In genomic region chr17:34575182-34575581, GRCh38 we compare ENCODE assay signal across 38 cellular contexts. TPM values are rescaled to one million over a fixed set of nuclear protein-coding genes. Genes with fewer than 3 reads are reported as not detected.
"Had no signal": no experiment of that assay in that cellular context is flagged by ENCODE, and none has a peak within 500 bp of the region (broad histone marks: within the 10 kb centered on the region; RNA-seq: fewer than 3 reads in every experiment).

No MANE protein-coding gene starts in this region.

- H3K9me3 ChIP-seq: adrenal gland, ascending aorta, body of pancreas, breast epithelium had no signal

- H3K4me3 ChIP-seq: adrenal gland, ascending aorta, body of pancreas, breast epithelium, cardiac muscle cell had no signal

- H3K4me1 Mint-ChIP-seq: activated T-helper 17 cell treated with anti-CD3 and anti-CD28 coated beads, Interleukin-2, amount 50 U/mL, for 72 hours had no signal

- H3K36me3 ChIP-seq: adrenal gland, ascending aorta, brain microvascular endothelial cell, breast epithelium, cardiac muscle cell had no signal

- FAIRE-seq: astrocyte had no signal

- H3K9me3 Mint-ChIP-seq: activated naive CD4-positive, alpha-beta T cell treated with anti-CD3 and anti-CD28 coated beads for 36 hours; activated naive CD4-positive, alpha-beta T cell treated with anti-CD3 and anti-CD28 coated beads, Interleukin-2, amount 10 ng/mL, durations not matched to agents 7 days and 5 days; activated naive CD4-positive, alpha-beta T cell treated with anti-CD3 and anti-CD28 coated beads, Interleukin-2, amount 50 U/mL, for 24 hours; activated naive CD4-positive, alpha-beta T cell treated with anti-CD3 and anti-CD28 coated beads, Interleukin-2, amount 50 U/mL, for 72 hours; activated naive CD8-positive, alpha-beta T cell treated with anti-CD3 and anti-CD28 coated beads, Interleukin-2, amount 10 ng/mL, durations not matched to agents 7 days and 5 days; activated naive CD8-positive, alpha-beta T cell treated with anti-CD3 and anti-CD28 coated beads, Interleukin-2, amount 50 U/mL, for 24 hours; activated T-cell treated with anti-CD3 and anti-CD28 coated beads, Interleukin-2, amount 50 U/mL, for 24 hours; activated T-cell treated with anti-CD3 and anti-CD28 coated beads, Interleukin-2, amount 50 U/mL, for 4 hours; activated T-cell treated with anti-CD3 and anti-CD28 coated beads, Interleukin-2, amount 50 U/mL, for 72 hours; activated T-helper 1 cell treated with anti-CD3 and anti-CD28 coated beads, Interleukin-12 subunit alpha, Interleukin-12 subunit beta, Interleukin-2, Interleukin-4 antibody, amounts not matched to agents 30 ng/mL and 10 ng/mL and 1 ng/mL, durations not matched to agents 14 hours and 24 hours and 36 hours; activated T-helper 17 cell treated with anti-CD3 and anti-CD28 coated beads, Interleukin-2, amount 50 U/mL, for 72 hours; activated T-helper 2 cell treated with anti-CD3 and anti-CD28 coated beads, Interferon-gamma antibody, Interleukin-2, Interleukin-4, amounts not matched to agents 10 μg/mL and 5 μg/mL and 100 μg/mL, durations not matched to agents 14 hours and 24 hours and 36 hours; central memory CD8-positive, alpha-beta T cell had no signal

- DNase-seq: activated effector memory CD4-positive, alpha-beta T cell treated with anti-CD3 and anti-CD28 coated beads, Interleukin-2, amount 50 U/mL, for 16 hours; activated effector memory CD4-positive, alpha-beta T cell treated with Interleukin-2 at 50 U/mL for 16 hours; activated gamma-delta T cell; activated gamma-delta T cell treated with Interleukin-2 at 50 U/mL for 16 hours; activated naive CD4-positive, alpha-beta T cell; activated naive CD4-positive, alpha-beta T cell treated with anti-CD3 and anti-CD28 coated beads for 36 hours; activated naive CD4-positive, alpha-beta T cell treated with anti-CD3 and anti-CD28 coated beads, Interleukin-2, amount 10 ng/mL, durations not matched to agents 7 days and 5 days; activated naive CD4-positive, alpha-beta T cell treated with anti-CD3 and anti-CD28 coated beads, Interleukin-2, amount 50 U/mL, for 16 hours; activated naive CD4-positive, alpha-beta T cell treated with Interleukin-2 at 50 U/mL for 16 hours; activated naive CD8-positive, alpha-beta T cell treated with anti-CD3 and anti-CD28 coated beads, Interleukin-2, amount 10 ng/mL, durations not matched to agents 7 days and 5 days; activated naive CD8-positive, alpha-beta T cell treated with anti-CD3 and anti-CD28 coated beads, Interleukin-2, amount 50 U/mL, for 24 hours; activated T-cell treated with anti-CD3 and anti-CD28 coated beads, Interleukin-2, amount 50 U/mL, for 1 hour; activated T-cell treated with anti-CD3 and anti-CD28 coated beads, Interleukin-2, amount 50 U/mL, for 24 hours; activated T-cell treated with anti-CD3 and anti-CD28 coated beads, Interleukin-2, amount 50 U/mL, for 4 hours; activated T-cell treated with anti-CD3 and anti-CD28 coated beads, Interleukin-2, amount 50 U/mL, for 48 hours; activated T-cell treated with anti-CD3 and anti-CD28 coated beads, Interleukin-2, amount 50 U/mL, for 72 hours; adrenal gland; amniotic stem cell; amygdala; anterior cingulate cortex; aorta; body of pancreas; brain microvascular endothelial cell; caudate nucleus; central memory CD4-positive, alpha-beta T cell; cerebellar nuclear complex had no signal

- H3K27ac Mint-ChIP-seq: activated naive CD4-positive, alpha-beta T cell treated with anti-CD3 and anti-CD28 coated beads for 36 hours; activated naive CD4-positive, alpha-beta T cell treated with anti-CD3 and anti-CD28 coated beads, Interleukin-2, amount 10 ng/mL, durations not matched to agents 7 days and 5 days; activated naive CD4-positive, alpha-beta T cell treated with anti-CD3 and anti-CD28 coated beads, Interleukin-2, amount 50 U/mL, for 24 hours; activated naive CD4-positive, alpha-beta T cell treated with anti-CD3 and anti-CD28 coated beads, Interleukin-2, amount 50 U/mL, for 72 hours; activated naive CD8-positive, alpha-beta T cell; activated naive CD8-positive, alpha-beta T cell treated with anti-CD3 and anti-CD28 coated beads, Interleukin-2, amount 10 ng/mL, durations not matched to agents 7 days and 5 days; activated naive CD8-positive, alpha-beta T cell treated with anti-CD3 and anti-CD28 coated beads, Interleukin-2, amount 50 U/mL, for 24 hours; activated T-cell treated with anti-CD3 and anti-CD28 coated beads, Interleukin-2, amount 50 U/mL, for 24 hours; activated T-cell treated with anti-CD3 and anti-CD28 coated beads, Interleukin-2, amount 50 U/mL, for 72 hours; activated T-helper 1 cell treated with anti-CD3 and anti-CD28 coated beads, Interleukin-12 subunit alpha, Interleukin-12 subunit beta, Interleukin-2, Interleukin-4 antibody, amounts not matched to agents 30 ng/mL and 10 ng/mL and 1 ng/mL, durations not matched to agents 14 hours and 24 hours and 36 hours; activated T-helper 17 cell treated with anti-CD3 and anti-CD28 coated beads, Interleukin-2, amount 50 U/mL, for 72 hours; activated T-helper 2 cell treated with anti-CD3 and anti-CD28 coated beads, Interferon-gamma antibody, Interleukin-2, Interleukin-4, amounts not matched to agents 10 μg/mL and 5 μg/mL and 100 μg/mL, durations not matched to agents 14 hours and 24 hours and 36 hours; brain had no signal

- H3K4me3 Mint-ChIP-seq: activated naive CD4-positive, alpha-beta T cell treated with anti-CD3 and anti-CD28 coated beads for 36 hours; activated naive CD4-positive, alpha-beta T cell treated with anti-CD3 and anti-CD28 coated beads, Interleukin-2, amount 10 ng/mL, durations not matched to agents 7 days and 5 days; activated naive CD4-positive, alpha-beta T cell treated with anti-CD3 and anti-CD28 coated beads, Interleukin-2, amount 50 U/mL, for 24 hours; activated naive CD8-positive, alpha-beta T cell; activated naive CD8-positive, alpha-beta T cell treated with anti-CD3 and anti-CD28 coated beads, Interleukin-2, amount 10 ng/mL, durations not matched to agents 7 days and 5 days; activated naive CD8-positive, alpha-beta T cell treated with anti-CD3 and anti-CD28 coated beads, Interleukin-2, amount 50 U/mL, for 24 hours; activated T-cell treated with anti-CD3 and anti-CD28 coated beads, Interleukin-2, amount 50 U/mL, for 24 hours; activated T-cell treated with anti-CD3 and anti-CD28 coated beads, Interleukin-2, amount 50 U/mL, for 4 hours; activated T-cell treated with anti-CD3 and anti-CD28 coated beads, Interleukin-2, amount 50 U/mL, for 72 hours; activated T-helper 1 cell treated with anti-CD3 and anti-CD28 coated beads, Interleukin-12 subunit alpha, Interleukin-12 subunit beta, Interleukin-2, Interleukin-4 antibody, amounts not matched to agents 30 ng/mL and 10 ng/mL and 1 ng/mL, durations not matched to agents 14 hours and 24 hours and 36 hours; activated T-helper 17 cell treated with anti-CD3 and anti-CD28 coated beads, Interleukin-2, amount 50 U/mL, for 72 hours; brain; central memory CD8-positive, alpha-beta T cell had no signal

- H3K27ac ChIP-seq: adrenal gland, ascending aorta, body of pancreas, brain microvascular endothelial cell, breast epithelium, cardiac muscle cell had no signal

- H3K36me3 Mint-ChIP-seq: activated naive CD4-positive, alpha-beta T cell treated with anti-CD3 and anti-CD28 coated beads, Interleukin-2, amount 10 ng/mL, durations not matched to agents 7 days and 5 days; activated naive CD4-positive, alpha-beta T cell treated with anti-CD3 and anti-CD28 coated beads, Interleukin-2, amount 50 U/mL, for 24 hours; activated naive CD8-positive, alpha-beta T cell; activated naive CD8-positive, alpha-beta T cell treated with anti-CD3 and anti-CD28 coated beads, Interleukin-2, amount 10 ng/mL, durations not matched to agents 7 days and 5 days; brain had no signal

- H3K27me3 ChIP-seq: ascending aorta had no signal

RNA-seq across cellular contexts. Expression of gene TMEM132E, which starts 4.2 kb away (rescaled TPM):
- total RNA-seq: activated naive CD4-positive, alpha-beta T cell treated with anti-CD3 and anti-CD28 coated beads for 36 hours; activated naive CD4-positive, alpha-beta T cell treated with anti-CD3 and anti-CD28 coated beads, Interleukin-2, amount 50 U/mL, for 72 hours; activated T-cell treated with anti-CD3 and anti-CD28 coated beads, Interleukin-2, amount 50 U/mL, for 72 hours; activated T-helper 1 cell treated with anti-CD3 and anti-CD28 coated beads, Interleukin-12 subunit alpha, Interleukin-12 subunit beta, Interleukin-2, Interleukin-4 antibody, amounts not matched to agents 30 ng/mL and 10 ng/mL and 1 ng/mL, durations not matched to agents 14 hours and 24 hours and 36 hours; activated T-helper 17 cell treated with anti-CD3 and anti-CD28 coated beads, Interleukin-2, amount 50 U/mL, for 72 hours; activated T-helper 2 cell treated with anti-CD3 and anti-CD28 coated beads, Interferon-gamma antibody, Interleukin-2, Interleukin-4, amounts not matched to agents 10 μg/mL and 5 μg/mL and 100 μg/mL, durations not matched to agents 14 hours and 24 hours and 36 hours; ascending aorta; body of pancreas had no signal
